Comparison of ENCODE assay signal across 8 cellular contexts in genomic region chr17:45332505-45332904, GRCh38.
"Had no signal": no experiment of that assay in that cellular context is flagged by ENCODE, and none has a peak within 500 bp of the region (broad histone marks: within the 10 kb centered on the region; RNA-seq: fewer than 3 reads in every experiment).

No MANE protein-coding gene starts in this region.

- H3K36me3 ChIP-seq: heart left ventricle, thoracic aorta had no signal

- H3K27ac ChIP-seq: thoracic aorta had no signal

- H3K9me3 Mint-ChIP-seq: activated CD4-positive, alpha-beta memory T cell treated with anti-CD3 and anti-CD28 coated beads for 36 hours; activated naive CD4-positive, alpha-beta T cell treated with anti-CD3 and anti-CD28 coated beads for 36 hours; activated T-helper 1 cell treated with anti-CD3 and anti-CD28 coated beads, Interleukin-12 subunit alpha, Interleukin-12 subunit beta, Interleukin-2, Interleukin-4 antibody, amounts not matched to agents 30 ng/mL and 10 ng/mL and 1 ng/mL, durations not matched to agents 14 hours and 24 hours and 36 hours; stimulated activated naive CD8-positive, alpha-beta T cell treated with anti-CD3 and anti-CD28 coated beads, Interleukin-15, amount 100 ng/mL, for 72 hours had no signal

- H3K9me3 ChIP-seq: heart left ventricle, thoracic aorta had no signal

- ATAC-seq: stimulated activated naive CD8-positive, alpha-beta T cell treated with anti-CD3 and anti-CD28 coated beads, Interleukin-15, amount 100 ng/mL, for 72 hours had no signal

- H3K27me3 Mint-ChIP-seq: activated CD4-positive, alpha-beta memory T cell treated with anti-CD3 and anti-CD28 coated beads for 36 hours; stimulated activated naive CD8-positive, alpha-beta T cell treated with anti-CD3 and anti-CD28 coated beads, Interleukin-15, amount 100 ng/mL, for 72 hours had no signal

- DNase-seq: activated naive CD4-positive, alpha-beta T cell treated with anti-CD3 and anti-CD28 coated beads for 36 hours; foreskin melanocyte; heart left ventricle; stimulated activated CD4-positive, alpha-beta T cell treated with anti-CD3 and anti-CD28 coated beads, Interleukin-2, amount 100 ng/mL, for 48 hours; stimulated activated naive CD8-positive, alpha-beta T cell treated with anti-CD3 and anti-CD28 coated beads, Interleukin-15, amount 100 ng/mL, for 72 hours had no signal

- H3K4me3 ChIP-seq: heart left ventricle, thoracic aorta had no signal

- H3K27me3 ChIP-seq: heart left ventricle had no signal

- H3K4me3 Mint-ChIP-seq: activated CD4-positive, alpha-beta memory T cell treated with anti-CD3 and anti-CD28 coated beads for 36 hours; activated naive CD4-positive, alpha-beta T cell treated with anti-CD3 and anti-CD28 coated beads for 36 hours had no signal

- H3K27ac Mint-ChIP-seq: activated CD4-positive, alpha-beta memory T cell treated with anti-CD3 and anti-CD28 coated beads for 36 hours; activated naive CD4-positive, alpha-beta T cell treated with anti-CD3 and anti-CD28 coated beads for 36 hours; activated T-helper 1 cell treated with anti-CD3 and anti-CD28 coated beads, Interleukin-12 subunit alpha, Interleukin-12 subunit beta, Interleukin-2, Interleukin-4 antibody, amounts not matched to agents 30 ng/mL and 10 ng/mL and 1 ng/mL, durations not matched to agents 14 hours and 24 hours and 36 hours had no signal
